ENCODE assay signal across 10 cellular contexts in genomic region chr16:69711115-69711740, GRCh38. TPM values are rescaled to one million over a fixed set of nuclear protein-coding genes. Genes with fewer than 3 reads are reported as not detected.
DNase-seq lines count a peak whose midpoint lies in the region; ATAC-seq and TF ChIP-seq lines count a peak whose summit lies in the region.
"Had no signal": no experiment of that assay in that cellular context is flagged by ENCODE, and none has a peak within 500 bp of the region (broad histone marks: within the 10 kb centered on the region; RNA-seq: fewer than 3 reads in every experiment).

No MANE protein-coding gene starts in this region.

- no peaks in the 10 kb centered on the region for H3K27me3 ChIP-seq in parathyroid adenoma (ENCODE audit: control insufficient read depth, insufficient read depth, low read length)

- peaks cover 15% of the 10 kb centered on the region for H3K4me1 ChIP-seq in parathyroid adenoma

- H3K79me2 ChIP-seq in parathyroid adenoma = no peaks in the 10 kb centered on the region

- no peaks in the 10 kb centered on the region for H3K9me3 ChIP-seq in parathyroid adenoma (ENCODE audit: control insufficient read depth, low read length)
- H3K9me3 ChIP-seq: SK-N-SH had no signal

- H3K36me3 ChIP-seq in parathyroid adenoma (ENCODE audit: control insufficient read depth, insufficient read depth, low read length) = no peaks in the 10 kb centered on the region

- peak; percentile 81 for DNase-seq in ELR (ENCODE audit: low read depth)
- DNase-seq in M059J (ENCODE audit: low read depth) = peak; percentile 79
- DNase-seq in epithelial cell of proximal tubule (ENCODE audit: low read depth) = peak; percentile 44
- no peak for DNase-seq in HK-2 (ENCODE audit: unreplicated experiment)
- DNase-seq in NOMO-1 treated with DMSO at 0.1 percent for 48 hours (lab: John Stamatoyannopoulos, UW; ENCODE audit: unreplicated experiment) = no peak
- no peak for DNase-seq in activated CD4-positive, alpha-beta T cell treated with anti-CD3 and anti-CD28 coated beads, Interleukin-2, amount 50 U/mL, for 1 hour
- DNase-seq: NCI-H187 treated with DMSO at 0.1 percent for 48 hours, SK-N-SH had no signal

- H3K9ac ChIP-seq in parathyroid adenoma = no peak overlapping the region
- H3K9ac ChIP-seq: SK-N-SH had no signal

- no peak overlapping the region for H3K4me3 ChIP-seq in epithelial cell of proximal tubule (ENCODE audit: low read depth, low read length)
- no peak overlapping the region for H3K4me3 ChIP-seq in parathyroid adenoma (ENCODE audit: low read depth, low read length)

- H2AFZ ChIP-seq in parathyroid adenoma = peak overlapping the region; percentile 7

- H3K4me2 ChIP-seq in parathyroid adenoma (ENCODE audit: low read length) = no peak overlapping the region
- H3K4me2 ChIP-seq: SK-N-SH had no signal

- no peak for ATAC-seq in GM21360 (IDR thresholded peaks at IDR 0.05; ENCODE audit: unreplicated experiment)

- peak overlapping the region; percentile 27 for H3K27ac ChIP-seq in parathyroid adenoma

- TF ChIP-seq CTCF in epithelial cell of proximal tubule (conservative IDR thresholded peaks at IDR 0.05; ENCODE audit: low read depth, low read length) (no peak), parathyroid adenoma (IDR thresholded peaks at IDR 0.05) (no peak)

RNA-seq across cellular contexts. Expression of gene NQO1, which starts 15.1 kb away (rescaled TPM):
- total RNA-seq in M059J (2014; rRNA removed; shearing (Covaris generic)) = 589 and 671 TPM in 2 replicates
- 133 and 135 TPM in 2 replicates for total RNA-seq in epithelial cell of proximal tubule

RNA-seq across cellular contexts. Expression of gene NOB1, which starts 43.5 kb away (rescaled TPM):
- 14.9 and 23.5 TPM in 2 replicates for total RNA-seq in M059J (2014; rRNA removed; shearing (Covaris generic))
- 32.2 and 45.7 TPM in 2 replicates for total RNA-seq in epithelial cell of proximal tubule

RNA-seq across cellular contexts. Expression of gene WWP2, which starts 50.9 kb away (rescaled TPM):
- total RNA-seq in M059J (2014; rRNA removed; shearing (Covaris generic)) = 25.0 and 26.5 TPM in 2 replicates
- total RNA-seq in epithelial cell of proximal tubule = 16.9 and 26.0 TPM in 2 replicates

Comparison
In these comparisons a context has a peak if more than half of its experiments do, and no peak if none do; other contexts are left out.
1. DNase-seq: peak in ELR (single experiment), M059J (single experiment) and epithelial cell of proximal tubule (single experiment); none in HK-2 (single experiment), NOMO-1 treated with DMSO at 0.1 percent for 48 hours (single experiment) and activated CD4-positive, alpha-beta T cell treated with anti-CD3 and anti-CD28 coated beads, Interleukin-2, amount 50 U/mL, for 1 hour (single experiment).